23 cellular contexts compared by ENCODE assay signal in genomic region chr7:51082940-51083533, GRCh38.
"Had no signal": no experiment of that assay in that cellular context is flagged by ENCODE, and none has a peak within 500 bp of the region (broad histone marks: within the 10 kb centered on the region; RNA-seq: fewer than 3 reads in every experiment).

No MANE protein-coding gene starts in this region.

- H3K27me3 ChIP-seq: ascending aorta, body of pancreas had no signal

- DNase-seq: activated CD4-positive, alpha-beta T cell treated with anti-CD3 and anti-CD28 coated beads for 48 hours; activated CD4-positive, alpha-beta T cell treated with anti-CD3 and anti-CD28 coated beads, Interleukin-2, amount 50 U/mL, for 48 hours; activated CD8-positive, alpha-beta memory T cell treated with anti-CD3 and anti-CD28 coated beads, Interleukin-2, amount 10 ng/mL, durations not matched to agents 7 days and 5 days; activated effector memory CD4-positive, alpha-beta T cell treated with anti-CD3 and anti-CD28 coated beads, Interleukin-2, amount 50 U/mL, for 16 hours; activated naive CD4-positive, alpha-beta T cell treated with Interleukin-2 at 50 U/mL for 16 hours; activated naive CD8-positive, alpha-beta T cell treated with anti-CD3 and anti-CD28 coated beads, Interleukin-2, amount 50 U/mL, for 24 hours; activated T-cell treated with anti-CD3 and anti-CD28 coated beads, Interleukin-2, amount 50 U/mL, for 24 hours; amniotic stem cell; body of pancreas; KG1; NCI-H1048; NCI-H146; NCI-H187 treated with DMSO at 0.1 percent for 48 hours; NCI-H2081 treated with DMSO at 0.1 percent for 48 hours; NCI-H446; NCI-H524; PC-9; T-helper 1 cell; WERI-Rb-1 had no signal

- ATAC-seq: activated CD4-positive, CD25-positive, alpha-beta regulatory T cell treated with anti-CD3 and anti-CD28 coated beads, Interleukin-2, amount 50 U/mL, for 24 hours; activated CD8-positive, alpha-beta memory T cell treated with anti-CD3 and anti-CD28 coated beads, Interleukin-2, amount 10 ng/mL, durations not matched to agents 7 days and 5 days; activated naive CD4-positive, alpha-beta T cell treated with anti-CD3 and anti-CD28 coated beads, Interleukin-2, amount 50 U/mL, for 72 hours; activated naive CD8-positive, alpha-beta T cell treated with anti-CD3 and anti-CD28 coated beads, Interleukin-2, amount 50 U/mL, for 24 hours; body of pancreas had no signal

- H3K4me1 ChIP-seq: ascending aorta had no signal

- H3K9me3 ChIP-seq: ascending aorta, body of pancreas had no signal

- H3K27ac ChIP-seq: ascending aorta, body of pancreas, PC-9, SK-N-MC, WERI-Rb-1 had no signal

- H3K36me3 ChIP-seq: ascending aorta had no signal

- H3K4me3 ChIP-seq: ascending aorta, body of pancreas, PC-9, SK-N-MC had no signal
